Comparison of ENCODE assay signal across 11 cellular contexts in the genomic region with DNA sequence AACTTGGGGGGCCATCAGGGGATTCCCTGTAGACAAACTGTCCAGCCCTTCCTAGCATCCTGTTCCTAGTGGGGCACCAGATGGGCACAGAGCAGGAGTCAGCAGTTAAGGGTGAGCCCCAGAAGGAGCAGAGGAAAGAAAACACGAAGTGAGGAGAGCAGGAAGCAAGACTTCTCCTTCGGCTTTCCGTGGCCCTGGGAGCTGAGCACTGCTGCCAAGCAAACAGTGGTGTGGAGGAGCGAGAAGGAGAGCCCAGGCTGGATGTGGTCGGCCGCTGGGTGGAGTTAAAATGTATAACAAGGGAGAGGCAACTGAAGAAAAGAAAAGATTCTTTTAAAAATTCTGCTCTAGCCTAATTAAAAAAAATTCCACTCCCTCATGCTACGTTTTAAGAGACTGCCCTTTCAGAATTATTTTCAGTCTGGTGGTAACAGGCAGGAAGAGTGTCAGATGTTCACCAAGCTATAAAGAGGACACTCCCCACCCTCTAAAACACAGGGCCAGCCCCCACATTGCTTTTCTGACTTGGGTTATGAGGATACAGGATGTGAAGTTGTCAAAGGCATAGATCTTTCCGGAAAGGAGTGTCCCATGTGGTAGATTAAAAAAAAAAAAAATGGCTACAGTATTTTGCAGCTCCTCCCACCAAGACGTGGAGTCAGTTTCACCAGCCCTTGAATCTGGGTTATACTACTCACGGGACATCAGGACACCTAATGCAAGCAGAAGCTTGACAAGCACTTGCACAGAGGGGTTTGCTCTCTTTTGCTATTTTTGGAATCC.
DNase-seq lines count a peak whose midpoint lies in the region; ATAC-seq, FAIRE-seq and TF ChIP-seq lines count a peak whose summit lies in the region.
"Had no signal": no experiment of that assay in that cellular context is flagged by ENCODE, and none has a peak within 500 bp of the region (broad histone marks: within the 10 kb centered on the region; RNA-seq: fewer than 3 reads in every experiment).

No MANE protein-coding gene starts in this region.

- no peak overlapping the region for H3K9ac ChIP-seq in GM12878 (ENCODE audit: control insufficient read depth, insufficient read depth, low read length)

- no TSS peak for BruUV-seq in GM12878 (replicated peaks; lab: Mats Ljungman, UMichigan)

- H3K36me3 ChIP-seq in GM12878 (ENCODE audit: control insufficient read depth in 2 of 2, insufficient read depth in 2 of 2, low read length in 1 of 2) = no peaks in the 10 kb centered on the region
- no peaks in the 10 kb centered on the region for H3K36me3 ChIP-seq in thoracic aorta
- H3K36me3 ChIP-seq: ovary had no signal

- peak overlapping the region; percentile 88 for H3K27ac Mint-ChIP-seq in activated CD4-positive, alpha-beta T cell treated with anti-CD3 and anti-CD28 coated beads, Interleukin-2, amount 10 ng/mL, durations not matched to agents 7 days and 5 days

- no peak for TF ChIP-seq EP300 in GM12878 (IDR thresholded peaks at IDR 0.05; ENCODE audit: borderline replicate concordance in 1 of 2, control insufficient read depth in 1 of 2, low read depth in 2 of 2, low read length in 2 of 2)

- no peak for TF ChIP-seq POLR2A in GM12878 (IDR thresholded peaks at IDR 0.05; ENCODE audit: low read depth, low read length)

- in situ Hi-C loops in GM12878 (cut with MboI) = no loop called here

- no peaks in the 10 kb centered on the region for H3K79me2 ChIP-seq in GM12878 (ENCODE audit: control insufficient read depth, insufficient read depth, low read length)

- H3K27me3 ChIP-seq in GM12878 (replicated peaks in 1 of 2; ENCODE audit: control insufficient read depth in 2 of 2, insufficient read depth in 2 of 2, low read length in 1 of 2) = no peaks in the 10 kb centered on the region; a peak in 1 of 4 replicates
- no peaks in the 10 kb centered on the region for H3K27me3 ChIP-seq in thoracic aorta (replicated peaks; ENCODE audit: insufficient read depth)
- H3K27me3 ChIP-seq: ovary had no signal

- ATAC-seq in GM12878 (no peak), thoracic aorta (ENCODE audit: insufficient number of reproducible peaks, low FRiP score, low read depth) (no peak)
- ATAC-seq: esophagus mucosa had no signal

- H3K36me3 Mint-ChIP-seq in activated CD4-positive, alpha-beta T cell treated with anti-CD3 and anti-CD28 coated beads, Interleukin-2, amount 10 ng/mL, durations not matched to agents 7 days and 5 days (ENCODE audit: low read depth) = no peaks in the 10 kb centered on the region

- peak; percentile 43 for DNase-seq in activated CD4-positive, alpha-beta T cell treated with anti-CD3 and anti-CD28 coated beads, Interleukin-2, amount 10 ng/mL, durations not matched to agents 7 days and 5 days
- no peak for DNase-seq in activated CD4-positive, alpha-beta T cell treated with anti-CD3 and anti-CD28 coated beads, Interleukin-2, amount 50 U/mL, for 4 hours
- DNase-seq in GM12878 (ENCODE audit: low read depth, low spot score) (no peak), left kidney (ENCODE audit: low read depth, low spot score) (peak; percentile 60), thoracic aorta (ENCODE audit: low spot score) (no peak), HUDEP-2 (lab: John Stamatoyannopoulos, UW; ENCODE audit: unreplicated experiment in 76 of 76) (no peak), NCI-H1930 (lab: John Stamatoyannopoulos, UW) (no peak)
- no peak for DNase-seq in activated T-cell treated with anti-CD3 and anti-CD28 coated beads, Interleukin-2, amount 50 U/mL, for 1 hour
- DNase-seq: activated T-cell treated with anti-CD3 and anti-CD28 coated beads, Interleukin-2, amount 50 U/mL, for 48 hours had no signal

- H3K4me3 Mint-ChIP-seq in activated CD4-positive, alpha-beta T cell treated with anti-CD3 and anti-CD28 coated beads, Interleukin-2, amount 10 ng/mL, durations not matched to agents 7 days and 5 days = peak overlapping the region; percentile 28

- H3K27ac ChIP-seq in GM12878 (ENCODE audit: control insufficient read depth, insufficient read depth) (no peak overlapping the region), thoracic aorta (peak overlapping the region; percentile 56 to 71)
- H3K27ac ChIP-seq: ovary had no signal

- intact Hi-C loops in GM12878 (cut with micrococcal nuclease; ENCODE audit: unreplicated experiment) = no loop called here

- RAD21 ChIA-PET in GM12878 (lab: Charles Lee; ENCODE audit: unreplicated experiment) = no interaction called here

- H3K4me1 ChIP-seq in GM12878 (ENCODE audit: control insufficient read depth, insufficient read depth, low read length) = no peaks in the 10 kb centered on the region; the same call in 1 of the 2 replicates
- H3K4me1 ChIP-seq in thoracic aorta (ENCODE audit: control insufficient read depth in 1 of 2, low read depth in 2 of 2) = peaks cover 7 to 14% of the 10 kb centered on the region in 2 donors

- TF ChIP-seq CTCF in GM12878 (IDR thresholded peaks at IDR 0.05 in 2 of 3, conservative IDR thresholded peaks at IDR 0.05 in 1 of 3; ENCODE audit: control insufficient read depth in 2 of 3, extremely low read depth in 1 of 3, insufficient read depth in 1 of 3, low read depth in 3 of 3, low read length in 3 of 3) = no peak
- TF ChIP-seq CTCF in thoracic aorta (IDR thresholded peaks at IDR 0.05) = no peak

- CTCF ChIA-PET in activated CD4-positive, alpha-beta T cell treated with anti-CD3 and anti-CD28 coated beads, Interleukin-2, amount 10 ng/mL, durations not matched to agents 7 days and 5 days (lab: Charles Lee) = no interaction called here
- CTCF ChIA-PET in GM12878 (lab: Yijun Ruan, JAX) = interaction anchor here (1.2 kb wide), 1 partner anchor 13 kb away, joined by 3 read pairs; no protein-coding TSS in a partner anchor

- SMC1A ChIA-PET in GM12878 (lab: Charles Lee; ENCODE audit: uncharacterized antibody, unreplicated experiment) = no interaction called here

- no peak for FAIRE-seq in GM12878 (lab: Jason Lieb, UNC)

- H3K27me3 Mint-ChIP-seq in activated CD4-positive, alpha-beta T cell treated with anti-CD3 and anti-CD28 coated beads, Interleukin-2, amount 10 ng/mL, durations not matched to agents 7 days and 5 days = no peaks in the 10 kb centered on the region

- 7% methylated on average over 10 of the region's 10 CpGs for WGBS in GM12878 (ENCODE audit: insufficient coverage, insufficient replicate concordance, low lambda C conversion rate, missing lambda C conversion rate)

- H3K4me1 Mint-ChIP-seq in activated CD4-positive, alpha-beta T cell treated with anti-CD3 and anti-CD28 coated beads, Interleukin-2, amount 10 ng/mL, durations not matched to agents 7 days and 5 days = peaks cover 11% of the 10 kb centered on the region

- H3K4me3 ChIP-seq in GM12878 (no peak overlapping the region), thoracic aorta (peak overlapping the region; percentile 52)
- H3K4me3 ChIP-seq: ovary had no signal

- TF ChIP-seq RAD21 in GM12878 (IDR thresholded peaks at IDR 0.05; ENCODE audit: insufficient read depth, low read depth, low read length) = no peak

- H3K9me3 ChIP-seq in GM12878 (replicated peaks; ENCODE audit: control insufficient read depth, insufficient read depth, low read length) = no peaks in the 10 kb centered on the region
- no peaks in the 10 kb centered on the region for H3K9me3 ChIP-seq in thoracic aorta
- H3K9me3 ChIP-seq: ovary had no signal

- POLR2A ChIA-PET in activated CD4-positive, alpha-beta T cell treated with anti-CD3 and anti-CD28 coated beads, Interleukin-2, amount 10 ng/mL, durations not matched to agents 7 days and 5 days (lab: Charles Lee) = no interaction called here
- POLR2A ChIA-PET in GM12878 (lab: Charles Lee) = no interaction called here

- no peak overlapping the region for H3K4me2 ChIP-seq in GM12878 (ENCODE audit: control insufficient read depth, insufficient read depth)

- peaks cover 8% of the 10 kb centered on the region for H3K9me3 Mint-ChIP-seq in activated CD4-positive, alpha-beta T cell treated with anti-CD3 and anti-CD28 coated beads, Interleukin-2, amount 10 ng/mL, durations not matched to agents 7 days and 5 days

- H4K20me1 ChIP-seq in GM12878 (ENCODE audit: control insufficient read depth, insufficient read depth) = no peaks in the 10 kb centered on the region

- H2AFZ ChIP-seq in GM12878 (ENCODE audit: control insufficient read depth, low read depth, low read length) = peak overlapping the region; percentile 39

TF ChIP-seq in GM12878, 131 proteins besides CTCF, POLR2A, EP300 and RAD21 (continues in another document):
- TF ChIP-seq, protein P1, sequence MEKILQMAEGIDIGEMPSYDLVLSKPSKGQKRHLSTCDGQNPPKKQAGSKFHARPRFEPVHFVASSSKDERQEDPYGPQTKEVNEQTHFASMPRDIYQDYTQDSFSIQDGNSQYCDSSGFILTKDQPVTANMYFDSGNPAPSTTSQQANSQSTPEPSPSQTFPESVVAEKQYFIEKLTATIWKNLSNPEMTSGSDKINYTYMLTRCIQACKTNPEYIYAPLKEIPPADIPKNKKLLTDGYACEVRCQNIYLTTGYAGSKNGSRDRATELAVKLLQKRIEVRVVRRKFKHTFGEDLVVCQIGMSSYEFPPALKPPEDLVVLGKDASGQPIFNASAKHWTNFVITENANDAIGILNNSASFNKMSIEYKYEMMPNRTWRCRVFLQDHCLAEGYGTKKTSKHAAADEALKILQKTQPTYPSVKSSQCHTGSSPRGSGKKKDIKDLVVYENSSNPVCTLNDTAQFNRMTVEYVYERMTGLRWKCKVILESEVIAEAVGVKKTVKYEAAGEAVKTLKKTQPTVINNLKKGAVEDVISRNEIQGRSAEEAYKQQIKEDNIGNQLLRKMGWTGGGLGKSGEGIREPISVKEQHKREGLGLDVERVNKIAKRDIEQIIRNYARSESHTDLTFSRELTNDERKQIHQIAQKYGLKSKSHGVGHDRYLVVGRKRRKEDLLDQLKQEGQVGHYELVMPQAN (conservative IDR thresholded peaks at IDR 0.05) = no peak
- TF ChIP-seq POLR2AphosphoS5 (IDR thresholded peaks at IDR 0.05; ENCODE audit: low read length) (no peak), POLR2AphosphoS2 (IDR thresholded peaks at IDR 0.05; ENCODE audit: low read depth, low read length) (no peak)
- TF ChIP-seq, protein P2, sequence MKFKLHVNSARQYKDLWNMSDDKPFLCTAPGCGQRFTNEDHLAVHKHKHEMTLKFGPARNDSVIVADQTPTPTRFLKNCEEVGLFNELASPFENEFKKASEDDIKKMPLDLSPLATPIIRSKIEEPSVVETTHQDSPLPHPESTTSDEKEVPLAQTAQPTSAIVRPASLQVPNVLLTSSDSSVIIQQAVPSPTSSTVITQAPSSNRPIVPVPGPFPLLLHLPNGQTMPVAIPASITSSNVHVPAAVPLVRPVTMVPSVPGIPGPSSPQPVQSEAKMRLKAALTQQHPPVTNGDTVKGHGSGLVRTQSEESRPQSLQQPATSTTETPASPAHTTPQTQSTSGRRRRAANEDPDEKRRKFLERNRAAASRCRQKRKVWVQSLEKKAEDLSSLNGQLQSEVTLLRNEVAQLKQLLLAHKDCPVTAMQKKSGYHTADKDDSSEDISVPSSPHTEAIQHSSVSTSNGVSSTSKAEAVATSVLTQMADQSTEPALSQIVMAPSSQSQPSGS (IDR thresholded peaks at IDR 0.05; ENCODE audit: low read length) = no peak

Comparison
In these comparisons a context has a peak if more than half of its experiments do, and no peak if none do; other contexts are left out.
1. DNase-seq: peak in activated CD4-positive, alpha-beta T cell treated with anti-CD3 and anti-CD28 coated beads, Interleukin-2, amount 10 ng/mL, durations not matched to agents 7 days and 5 days (single experiment) and left kidney (single experiment); none in activated CD4-positive, alpha-beta T cell treated with anti-CD3 and anti-CD28 coated beads, Interleukin-2, amount 50 U/mL, for 4 hours (0 of 2), GM12878 (single experiment), thoracic aorta (single experiment), HUDEP-2 (0 of 76), NCI-H1930 (0 of 2) and activated T-cell treated with anti-CD3 and anti-CD28 coated beads, Interleukin-2, amount 50 U/mL, for 1 hour (single experiment).